8 cellular contexts compared by ENCODE assay signal in genomic region chr6:43644940-43645612, GRCh38. TPM values are rescaled to one million over a fixed set of nuclear protein-coding genes. Genes with fewer than 3 reads are reported as not detected.
A peak's percentile ranks its signal among the peaks of the same experiment; 100 is the strongest.
DNase-seq lines count a peak whose midpoint lies in the region; ATAC-seq, FAIRE-seq and TF ChIP-seq lines count a peak whose summit lies in the region.

Gene RSPH9, plus strand, starts transcription at chr6:43645036. Its CDS starts 63 bp downstream, at chr6:43645099.

- no TSS peak for BruUV-seq in mammary epithelial cell (replicated peaks; lab: Mats Ljungman, UMichigan)

- WGBS in mammary epithelial cell (ENCODE audit: low coverage, missing lambda C conversion rate): 20% methylated on average over 6 of the region's 52 CpGs

- TF ChIP-seq CTCF in BJ (IDR thresholded peaks at IDR 0.05; ENCODE audit: insufficient read depth, low read depth, low read length) (no peak), mammary epithelial cell (conservative IDR thresholded peaks at IDR 0.05 in 1 of 2, IDR thresholded peaks at IDR 0.05 in 1 of 2; ENCODE audit: extremely low read depth in 1 of 2, insufficient read depth in 1 of 2, low read depth in 1 of 2, low read length in 2 of 2) (no peak)

- CTCF ChIA-PET in BJ (lab: Yijun Ruan, JAX) (interaction anchor here (1.0 to 7.3 kb wide), 5 partner anchors 9 to 429 kb away, joined by 3 to 50 read pairs (median 3); no protein-coding TSS in a partner anchor), mammary epithelial cell (lab: Charles Lee; ENCODE audit: low non-redundant PET) (interaction anchor here (0.6 kb wide), 1 partner anchor 70 kb away, joined by 3 read pairs; no protein-coding TSS in a partner anchor)

- ATAC-seq in GM21367 (IDR thresholded peaks at IDR 0.05; ENCODE audit: unreplicated experiment): no peak

- no peak within 1 kb of the TSS for H3K27ac ChIP-seq in mammary epithelial cell (ENCODE audit: insufficient read depth, low read depth, low read length)

- peaks cover 17% of the 10 kb centered on the region for H3K79me2 ChIP-seq in mammary epithelial cell (ENCODE audit: insufficient read depth, low read length)

- intact Hi-C loops in mammary epithelial cell (cut with micrococcal nuclease): no loop called here

- no peaks in the 10 kb centered on the region for H3K4me1 ChIP-seq in mammary epithelial cell (ENCODE audit: insufficient read depth, low read length)

- peak within 1 kb of the TSS; percentile 82 for H2AFZ ChIP-seq in mammary epithelial cell (ENCODE audit: low read depth, low read length)

- H3K36me3 ChIP-seq in BJ (ENCODE audit: control insufficient read depth, insufficient read depth, low read length) (peaks cover 3% of the 10 kb centered on the region), mammary epithelial cell (ENCODE audit: insufficient read depth, low read length) (peaks cover 7% of the 10 kb centered on the region)

- peak within 1 kb of the TSS; percentile 78 for H3K4me2 ChIP-seq in mammary epithelial cell (ENCODE audit: insufficient read depth, low read depth, low read length)

- dilution Hi-C loops in mammary epithelial cell (cut with HindIII; ENCODE audit: low sequenced_read_pairs): no loop called here

- DNase-seq in BJ (ENCODE audit: low read depth) (no peak), HCEC 1CT (peak; percentile 32), T-helper 22 cell (ENCODE audit: low read depth) (peak; percentile 68), mammary epithelial cell (no peak), iris pigment epithelial cell (ENCODE audit: low read depth) (peak; percentile 85), RCC 7860 (ENCODE audit: low spot score) (no peak)
- DNase-seq in stimulated activated CD4-positive, alpha-beta T cell treated with anti-CD3 and anti-CD28 coated beads, Interleukin-2, amount 100 ng/mL, for 4 hours (ENCODE audit: low read depth): peak; percentile 42

- no peak for FAIRE-seq in RCC 7860 (lab: Jason Lieb, UNC)

- POLR2A ChIA-PET in BJ (lab: Charles Lee): interaction anchor here (0.8 to 1.9 kb wide), 2 partner anchors 9 to 16 kb away, joined by 4 to 10 read pairs; partner anchors contain the start of gene GTPBP2

- in situ Hi-C loops in mammary epithelial cell (cut with MboI; ENCODE audit: low sequenced_read_pairs in 2 of 2): no loop called here

- H3K4me3 ChIP-seq in BJ (ENCODE audit: low read depth, low read length): peak within 1 kb of the TSS; percentile 47
- H3K4me3 ChIP-seq in mammary epithelial cell (replicated peaks in 1 of 3; ENCODE audit: insufficient read depth in 1 of 3, low read depth in 2 of 3, low read length in 3 of 3): peak within 1 kb of the TSS in 2 of 3 experiments; percentile 1 to 12

- H4K20me1 ChIP-seq in mammary epithelial cell (ENCODE audit: insufficient read depth, low read length): no peaks in the 10 kb centered on the region

- no peak within 1 kb of the TSS for H3K9ac ChIP-seq in mammary epithelial cell (ENCODE audit: insufficient read depth, low read length)

- no peaks in the 10 kb centered on the region for H3K9me3 ChIP-seq in mammary epithelial cell (replicated peaks; ENCODE audit: insufficient read depth, low read length)

- H3K27me3 ChIP-seq in BJ (ENCODE audit: control insufficient read depth, insufficient read depth, low read length) (no peaks in the 10 kb centered on the region), mammary epithelial cell (ENCODE audit: insufficient read depth, low read length) (no peaks in the 10 kb centered on the region)

RNA-seq across cellular contexts. Expression of gene RSPH9, which starts in this region (rescaled TPM):
- 0.65 and 0.77 TPM in 2 replicates for polyA plus RNA-seq in BJ (2011; rRNA removed)
- polyA minus RNA-seq in BJ (2011; rRNA and poly(A)+ RNA removed): 0.24 and 0.31 TPM in 2 replicates
- under 1 TPM in 1 of 2 donors, not detected in 1; 0.50 TPM for total RNA-seq in mammary epithelial cell
- polyA plus RNA-seq in mammary epithelial cell: not detected
- polyA minus RNA-seq in mammary epithelial cell: not detected

Comparison
In these comparisons a context has a peak if more than half of its experiments do, and no peak if none do; other contexts are left out.
1. DNase-seq: peak in HCEC 1CT (single experiment), T-helper 22 cell (single experiment), iris pigment epithelial cell (single experiment) and stimulated activated CD4-positive, alpha-beta T cell treated with anti-CD3 and anti-CD28 coated beads, Interleukin-2, amount 100 ng/mL, for 4 hours (single experiment); none in BJ (single experiment), mammary epithelial cell (single experiment) and RCC 7860 (single experiment).